ENCODE assay signal across 1 cellular context in the genomic region with DNA sequence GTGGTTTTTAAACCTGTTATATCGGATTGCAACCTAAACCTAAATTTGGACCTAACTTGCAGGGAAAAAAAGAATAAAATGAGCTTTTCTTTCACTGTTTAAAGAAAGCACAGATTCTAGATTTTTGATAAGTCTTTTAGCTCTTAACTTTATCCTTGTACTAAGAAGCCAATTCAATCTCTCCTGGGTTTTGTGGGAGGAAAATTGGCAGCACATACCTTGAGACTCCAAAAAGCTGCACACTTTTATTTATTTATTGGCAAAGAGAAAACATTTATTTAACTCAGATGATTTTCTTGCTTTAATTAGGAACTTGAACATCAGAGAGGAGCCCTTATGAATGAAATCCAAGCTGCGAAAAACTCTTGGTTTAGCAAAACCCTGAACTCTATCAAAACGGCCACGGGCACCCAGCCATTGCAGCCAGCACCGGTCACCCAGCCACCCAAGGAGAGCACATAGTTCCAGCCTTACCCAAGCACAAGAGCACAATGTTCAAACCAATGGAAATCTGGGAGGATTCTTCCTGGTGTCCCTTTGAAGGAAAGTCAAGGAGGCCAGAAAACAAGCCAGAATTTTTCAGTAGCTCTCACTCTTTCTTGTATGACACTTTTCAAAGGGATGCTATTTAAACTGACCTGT.
TF ChIP-seq lines count a peak whose summit lies in the region.

No MANE protein-coding gene starts in this region.

TF ChIP-seq in GM12878, 131 proteins besides CTCF, POLR2A, EP300 and RAD21:
- TF ChIP-seq ZNF24 (IDR thresholded peaks at IDR 0.05) (no peak), YY1 (IDR thresholded peaks at IDR 0.05; ENCODE audit: low read depth, low read length) (no peak), ASH2L (IDR thresholded peaks at IDR 0.05; ENCODE audit: borderline replicate concordance, low read depth) (no peak), LARP7 (IDR thresholded peaks at IDR 0.05) (no peak), NFXL1 (IDR thresholded peaks at IDR 0.05; ENCODE audit: borderline replicate concordance) (no peak), ZZZ3 (IDR thresholded peaks at IDR 0.05; ENCODE audit: control insufficient read depth, insufficient read length, low read depth) (no peak), GATAD2B (conservative IDR thresholded peaks at IDR 0.05; ENCODE audit: low read depth) (no peak), HDAC6 (IDR thresholded peaks at IDR 0.05; ENCODE audit: unreplicated experiment) (no peak), NRF1 (conservative IDR thresholded peaks at IDR 0.05; ENCODE audit: low read depth, low read length) (no peak), SREBF1 (IDR thresholded peaks at IDR 0.05; ENCODE audit: low read length) (no peak), RFX5 (IDR thresholded peaks at IDR 0.05; ENCODE audit: low read depth, low read length) (no peak), POLR2AphosphoS5 (IDR thresholded peaks at IDR 0.05; ENCODE audit: low read length) (no peak)
- TF ChIP-seq, protein P1, sequence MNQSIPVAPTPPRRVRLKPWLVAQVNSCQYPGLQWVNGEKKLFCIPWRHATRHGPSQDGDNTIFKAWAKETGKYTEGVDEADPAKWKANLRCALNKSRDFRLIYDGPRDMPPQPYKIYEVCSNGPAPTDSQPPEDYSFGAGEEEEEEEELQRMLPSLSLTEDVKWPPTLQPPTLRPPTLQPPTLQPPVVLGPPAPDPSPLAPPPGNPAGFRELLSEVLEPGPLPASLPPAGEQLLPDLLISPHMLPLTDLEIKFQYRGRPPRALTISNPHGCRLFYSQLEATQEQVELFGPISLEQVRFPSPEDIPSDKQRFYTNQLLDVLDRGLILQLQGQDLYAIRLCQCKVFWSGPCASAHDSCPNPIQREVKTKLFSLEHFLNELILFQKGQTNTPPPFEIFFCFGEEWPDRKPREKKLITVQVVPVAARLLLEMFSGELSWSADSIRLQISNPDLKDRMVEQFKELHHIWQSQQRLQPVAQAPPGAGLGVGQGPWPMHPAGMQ (IDR thresholded peaks at IDR 0.05; ENCODE audit: borderline replicate concordance), result no peak
- TF ChIP-seq, protein P2, sequence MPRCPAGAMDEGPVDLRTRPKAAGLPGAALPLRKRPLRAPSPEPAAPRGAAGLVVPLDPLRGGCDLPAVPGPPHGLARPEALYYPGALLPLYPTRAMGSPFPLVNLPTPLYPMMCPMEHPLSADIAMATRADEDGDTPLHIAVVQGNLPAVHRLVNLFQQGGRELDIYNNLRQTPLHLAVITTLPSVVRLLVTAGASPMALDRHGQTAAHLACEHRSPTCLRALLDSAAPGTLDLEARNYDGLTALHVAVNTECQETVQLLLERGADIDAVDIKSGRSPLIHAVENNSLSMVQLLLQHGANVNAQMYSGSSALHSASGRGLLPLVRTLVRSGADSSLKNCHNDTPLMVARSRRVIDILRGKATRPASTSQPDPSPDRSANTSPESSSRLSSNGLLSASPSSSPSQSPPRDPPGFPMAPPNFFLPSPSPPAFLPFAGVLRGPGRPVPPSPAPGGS (IDR thresholded peaks at IDR 0.05; ENCODE audit: borderline replicate concordance, insufficient read depth, low read depth, low read length, poor library complexity, severe bottlenecking), result no peak
